1 cellular context compared by ENCODE assay signal in genomic region chr1:2459757-2460156, GRCh38.
TF ChIP-seq lines count a peak whose summit lies in the region.

No MANE protein-coding gene starts in this region.

TF ChIP-seq in K562, 482 proteins besides CTCF, POLR2A, EP300 and RAD21 (continued from another document):
- no peak for TF ChIP-seq ZNF551 (CRISPR knock-in tag; IDR thresholded peaks at IDR 0.05)
